Comparison of ENCODE assay signal across 1 cellular context in the genomic region with DNA sequence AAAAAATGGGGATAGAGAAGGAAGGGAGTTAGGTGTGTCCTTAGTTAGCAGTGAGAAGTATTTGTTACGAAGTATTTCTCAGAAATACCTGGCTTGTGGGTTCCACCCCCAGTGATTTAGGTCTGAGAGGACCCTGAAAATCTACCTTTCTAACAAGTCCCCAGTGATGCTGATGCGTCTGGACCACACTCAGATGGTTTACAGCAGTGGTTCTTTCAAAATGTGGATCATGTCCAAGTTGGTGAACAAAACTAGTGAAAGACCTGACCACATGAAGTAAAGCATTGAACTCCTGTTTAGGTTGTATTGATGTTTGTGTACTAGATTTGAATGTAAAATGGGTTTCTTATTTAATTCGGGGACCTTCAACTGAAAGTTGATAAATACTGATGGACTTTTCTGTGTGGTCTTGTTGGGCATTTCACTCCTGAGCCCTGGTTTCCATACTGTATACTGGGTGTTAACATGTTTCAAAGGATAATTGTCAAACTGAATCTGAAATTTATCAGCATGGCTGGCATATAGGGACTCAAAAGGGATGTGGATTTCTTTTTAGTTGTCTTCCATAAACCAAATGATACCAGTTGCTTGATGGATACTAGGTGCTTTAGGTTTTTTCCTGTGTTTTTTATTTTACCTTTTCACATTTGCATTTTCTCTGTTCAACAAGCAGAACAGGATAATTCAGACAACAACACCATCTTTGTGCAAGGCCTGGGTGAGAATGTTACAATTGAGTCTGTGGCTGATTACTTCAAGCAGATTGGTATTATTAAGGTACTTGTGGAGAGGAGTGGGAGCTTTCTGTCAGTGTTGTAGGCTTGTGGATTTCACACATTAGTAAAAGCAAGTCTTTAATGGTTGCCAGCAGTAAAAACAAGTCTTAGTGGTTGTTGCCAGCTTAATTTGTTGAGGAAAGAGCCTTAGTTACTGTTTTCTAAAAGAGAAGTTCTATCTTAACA.
TF ChIP-seq lines count a peak whose summit lies in the region.

No MANE protein-coding gene starts in this region.

TF ChIP-seq in IMR-90, 13 proteins besides CTCF, POLR2A, EP300 and RAD21:
- no peak for TF ChIP-seq MAZ (IDR thresholded peaks at IDR 0.05; ENCODE audit: borderline replicate concordance, low read depth, low read length)
- TF ChIP-seq RFX5 (IDR thresholded peaks at IDR 0.05; ENCODE audit: low read depth, low read length): no peak
- TF ChIP-seq, protein P1, sequence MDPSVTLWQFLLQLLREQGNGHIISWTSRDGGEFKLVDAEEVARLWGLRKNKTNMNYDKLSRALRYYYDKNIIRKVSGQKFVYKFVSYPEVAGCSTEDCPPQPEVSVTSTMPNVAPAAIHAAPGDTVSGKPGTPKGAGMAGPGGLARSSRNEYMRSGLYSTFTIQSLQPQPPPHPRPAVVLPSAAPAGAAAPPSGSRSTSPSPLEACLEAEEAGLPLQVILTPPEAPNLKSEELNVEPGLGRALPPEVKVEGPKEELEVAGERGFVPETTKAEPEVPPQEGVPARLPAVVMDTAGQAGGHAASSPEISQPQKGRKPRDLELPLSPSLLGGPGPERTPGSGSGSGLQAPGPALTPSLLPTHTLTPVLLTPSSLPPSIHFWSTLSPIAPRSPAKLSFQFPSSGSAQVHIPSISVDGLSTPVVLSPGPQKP (IDR thresholded peaks at IDR 0.05; ENCODE audit: borderline replicate concordance, low read depth, low read length): no peak
- TF ChIP-seq CEBPB (IDR thresholded peaks at IDR 0.05; ENCODE audit: low read depth, low read length): no peak
- TF ChIP-seq CHD1 (IDR thresholded peaks at IDR 0.05; ENCODE audit: low read depth, low read length): no peak
- no peak for TF ChIP-seq SMC3 (IDR thresholded peaks at IDR 0.05; ENCODE audit: low read depth, low read length)
- TF ChIP-seq BHLHE40 (IDR thresholded peaks at IDR 0.05; ENCODE audit: low read depth, low read length): no peak
- TF ChIP-seq RCOR1 (IDR thresholded peaks at IDR 0.05; ENCODE audit: insufficient replicate concordance, low read length): no peak
- TF ChIP-seq, protein P2, sequence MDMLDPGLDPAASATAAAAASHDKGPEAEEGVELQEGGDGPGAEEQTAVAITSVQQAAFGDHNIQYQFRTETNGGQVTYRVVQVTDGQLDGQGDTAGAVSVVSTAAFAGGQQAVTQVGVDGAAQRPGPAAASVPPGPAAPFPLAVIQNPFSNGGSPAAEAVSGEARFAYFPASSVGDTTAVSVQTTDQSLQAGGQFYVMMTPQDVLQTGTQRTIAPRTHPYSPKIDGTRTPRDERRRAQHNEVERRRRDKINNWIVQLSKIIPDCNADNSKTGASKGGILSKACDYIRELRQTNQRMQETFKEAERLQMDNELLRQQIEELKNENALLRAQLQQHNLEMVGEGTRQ (IDR thresholded peaks at IDR 0.05; ENCODE audit: low read depth, low read length): no peak
- TF ChIP-seq NFE2L2 (IDR thresholded peaks at IDR 0.05; ENCODE audit: low read depth, low read length): no peak
